8 cellular contexts compared by ENCODE assay signal in genomic region chr11:15969281-15969680, GRCh38.
DNase-seq lines count a peak whose midpoint lies in the region; ATAC-seq and TF ChIP-seq lines count a peak whose summit lies in the region.

No MANE protein-coding gene starts in this region.

- H3F3A ChIP-seq in GM23338 (replicated peaks; ENCODE audit: low read depth): no peaks in the 10 kb centered on the region

- DNase-seq in GM03348 (ENCODE audit: low spot score) (peak; percentile 59), GM23338 (ENCODE audit: low spot score) (no peak), MV-4-11 (lab: John Stamatoyannopoulos, UW) (peak; percentile 79), coronary artery (ENCODE audit: low spot score) (no peak), lung microvascular endothelial cell (ENCODE audit: low read depth in 2 of 2) (peak; percentile 84 to 89), mesenteric fat pad (ENCODE audit: low spot score) (no peak)
- DNase-seq in stimulated activated effector memory CD8-positive, alpha-beta T cell treated with anti-CD3 and anti-CD28 coated beads, Interleukin-12 subunit alpha, Interleukin-12 subunit beta, amount 100 ng/mL, for 72 hours (ENCODE audit: low spot score in 2 of 2): no peak

- H2AFZ ChIP-seq in GM23338: no peak overlapping the region; the same call in 1 of the 2 replicates

- H3K4me3 ChIP-seq in GM23338 (no peak overlapping the region), coronary artery (peak overlapping the region; percentile 42)

- H3K27ac ChIP-seq in GM23338 (ENCODE audit: low read depth): no peak overlapping the region
- peak overlapping the region; percentile 75 to 80 for H3K27ac ChIP-seq in coronary artery

- no peaks in the 10 kb centered on the region for H3K36me3 ChIP-seq in GM23338 (ENCODE audit: insufficient read depth)

- H3K27ac Mint-ChIP-seq in GM23338: peak overlapping the region; percentile 91
- H3K27ac Mint-ChIP-seq in stimulated activated effector memory CD8-positive, alpha-beta T cell treated with anti-CD3 and anti-CD28 coated beads, Interleukin-12 subunit alpha, Interleukin-12 subunit beta, amount 100 ng/mL, for 72 hours: no peak overlapping the region

- ATAC-seq in GM23338 (peak; percentile 60), HG02840 (IDR thresholded peaks at IDR 0.05; ENCODE audit: low FRiP score, unreplicated experiment) (no peak)
- ATAC-seq in stimulated activated effector memory CD8-positive, alpha-beta T cell treated with anti-CD3 and anti-CD28 coated beads, Interleukin-12 subunit alpha, Interleukin-12 subunit beta, amount 100 ng/mL, for 72 hours: no peak

- H3K27me3 ChIP-seq in GM23338 (ENCODE audit: insufficient read depth): no peaks in the 10 kb centered on the region

- no peaks in the 10 kb centered on the region for H4K20me1 ChIP-seq in GM23338 (replicated peaks; ENCODE audit: insufficient read depth)

- H3K9me2 ChIP-seq in GM23338 (ENCODE audit: insufficient read depth): 0 out of 2 replicates have a peak, but pooled peaks cover 3% of the 10 kb centered on the region

- H3K79me2 ChIP-seq in GM23338 (replicated peaks; ENCODE audit: insufficient read depth): no peaks in the 10 kb centered on the region

- H3K4me3 Mint-ChIP-seq in GM23338: no peak overlapping the region
- H3K4me3 Mint-ChIP-seq in stimulated activated effector memory CD8-positive, alpha-beta T cell treated with anti-CD3 and anti-CD28 coated beads, Interleukin-12 subunit alpha, Interleukin-12 subunit beta, amount 100 ng/mL, for 72 hours: no peak overlapping the region

- no peak for TF ChIP-seq CTCF in GM23338 (conservative IDR thresholded peaks at IDR 0.05; ENCODE audit: low read depth in 2 of 2)
- no peak for TF ChIP-seq CTCF in coronary artery (IDR thresholded peaks at IDR 0.05)

- peaks cover 14% of the 10 kb centered on the region; the same call in 2 of the 3 replicates for H3K4me1 Mint-ChIP-seq in GM23338
- no peaks in the 10 kb centered on the region for H3K4me1 Mint-ChIP-seq in stimulated activated effector memory CD8-positive, alpha-beta T cell treated with anti-CD3 and anti-CD28 coated beads, Interleukin-12 subunit alpha, Interleukin-12 subunit beta, amount 100 ng/mL, for 72 hours

- H3K4me2 ChIP-seq in GM23338: no peak overlapping the region

- H3K36me3 Mint-ChIP-seq in GM23338 (ENCODE audit: low read depth): no peaks in the 10 kb centered on the region
- H3K36me3 Mint-ChIP-seq in stimulated activated effector memory CD8-positive, alpha-beta T cell treated with anti-CD3 and anti-CD28 coated beads, Interleukin-12 subunit alpha, Interleukin-12 subunit beta, amount 100 ng/mL, for 72 hours: no peaks in the 10 kb centered on the region

- peaks cover 6% of the 10 kb centered on the region; the same call in 1 of the 2 replicates for H3K4me1 ChIP-seq in GM23338 (ENCODE audit: insufficient read depth)

- no peaks in the 10 kb centered on the region for H3K9me3 Mint-ChIP-seq in GM23338
- peaks cover 10% of the 10 kb centered on the region for H3K9me3 Mint-ChIP-seq in stimulated activated effector memory CD8-positive, alpha-beta T cell treated with anti-CD3 and anti-CD28 coated beads, Interleukin-12 subunit alpha, Interleukin-12 subunit beta, amount 100 ng/mL, for 72 hours

- peaks cover 2% of the 10 kb centered on the region for H3K27me3 Mint-ChIP-seq in GM23338 (ENCODE audit: insufficient read depth, low read depth, poor library complexity)

TF ChIP-seq in GM23338, 12 proteins besides CTCF, POLR2A, EP300 and RAD21:
- TF ChIP-seq POLR2AphosphoS5 (IDR thresholded peaks at IDR 0.05; ENCODE audit: low read depth) (no peak), ZNF114 (CRISPR knock-in tag; IDR thresholded peaks at IDR 0.05) (no peak), ZNF331 (CRISPR knock-in tag; IDR thresholded peaks at IDR 0.05; ENCODE audit: low read depth) (no peak), EZH2phosphoT487 (IDR thresholded peaks at IDR 0.05; ENCODE audit: unreplicated experiment) (no peak), JUNB (IDR thresholded peaks at IDR 0.05; ENCODE audit: unreplicated experiment) (no peak), ETS1 (IDR thresholded peaks at IDR 0.05) (no peak)

Comparison
In these comparisons a context has a peak if more than half of its experiments do, and no peak if none do; other contexts are left out.
1. DNase-seq: peak in GM03348 (single experiment), MV-4-11 (single experiment) and lung microvascular endothelial cell (2 of 2); none in GM23338 (single experiment), coronary artery (single experiment), stimulated activated effector memory CD8-positive, alpha-beta T cell treated with anti-CD3 and anti-CD28 coated beads, Interleukin-12 subunit alpha, Interleukin-12 subunit beta, amount 100 ng/mL, for 72 hours (0 of 2) and mesenteric fat pad (single experiment).